ENCODE assay signal across 1 cellular context in genomic region chr15:75052972-75053747, GRCh38.
TF ChIP-seq lines count a peak whose summit lies in the region.

No MANE protein-coding gene starts in this region.

TF ChIP-seq in HepG2, 621 proteins besides CTCF, POLR2A, EP300 and RAD21:
- TF ChIP-seq SOX6 (IDR thresholded peaks at IDR 0.05) (no peak), SOX6 (CRISPR knock-in tag; IDR thresholded peaks at IDR 0.05) (peak; percentile 38; the same call in 1 of the 2 replicates), FOXP4 (CRISPR knock-in tag; IDR thresholded peaks at IDR 0.05) (0 out of 2 replicates have a peak, but pooled peaks have one; percentile 30), RBFOX2 (IDR thresholded peaks at IDR 0.05; ENCODE audit: low read depth, low read length) (no peak), HNF4A (CRISPR knock-in tag; IDR thresholded peaks at IDR 0.05) (0 out of 2 replicates have a peak, but pooled peaks have one; percentile 27), PAXIP1 (CRISPR knock-in tag; conservative IDR thresholded peaks at IDR 0.05) (0 out of 2 replicates have a peak, but pooled peaks have one; percentile 12), ZNF281 (CRISPR knock-in tag; IDR thresholded peaks at IDR 0.05; ENCODE audit: borderline replicate concordance) (no peak), SALL1 (CRISPR knock-in tag; IDR thresholded peaks at IDR 0.05) (0 out of 2 replicates have a peak, but pooled peaks have one; percentile 12), SOX13 (IDR thresholded peaks at IDR 0.05) (no peak), SOX13 (CRISPR knock-in tag; conservative IDR thresholded peaks at IDR 0.05 in 1 of 2, IDR thresholded peaks at IDR 0.05 in 1 of 2) (peak in 1 of 2 experiments; percentile 56; a peak in 1 of 4 replicates), CEBPG (CRISPR knock-in tag; IDR thresholded peaks at IDR 0.05) (0 out of 2 replicates have a peak, but pooled peaks have one; percentile 25)
TF ChIP-seq in HepG2: peak in this region for 7.
